In genomic region chr5:95985249-95985648, GRCh38 we compare ENCODE assay signal across 15 cellular contexts. TPM values are rescaled to one million over a fixed set of nuclear protein-coding genes. Genes with fewer than 3 reads are reported as not detected.
DNase-seq lines count a peak whose midpoint lies in the region; ATAC-seq, FAIRE-seq and TF ChIP-seq lines count a peak whose summit lies in the region.
"Had no signal": no experiment of that assay in that cellular context is flagged by ENCODE, and none has a peak within 500 bp of the region (broad histone marks: within the 10 kb centered on the region; RNA-seq: fewer than 3 reads in every experiment).

No MANE protein-coding gene starts in this region.

- no peaks in the 10 kb centered on the region for H3K4me1 ChIP-seq in GM23338 (ENCODE audit: insufficient read depth)
- H3K4me1 ChIP-seq in body of pancreas: peaks cover 50% of the 10 kb centered on the region
- H3K4me1 ChIP-seq in HepG2 (ENCODE audit: insufficient read depth, low read length): peaks cover 75% of the 10 kb centered on the region
- peaks cover 19 to 44% of the 10 kb centered on the region in 2 donors for H3K4me1 ChIP-seq in thoracic aorta (ENCODE audit: control insufficient read depth in 1 of 2, low read depth in 2 of 2)
- H3K4me1 ChIP-seq in colonic mucosa: no peaks in the 10 kb centered on the region

- no peak for FAIRE-seq in HepG2 (lab: Jason Lieb, UNC)
- no peak for FAIRE-seq in HTR-8/SVneo (lab: Jason Lieb, UNC)

- H3K9me2 ChIP-seq in GM23338 (ENCODE audit: insufficient read depth): no peaks in the 10 kb centered on the region

- no peaks in the 10 kb centered on the region for H3K36me3 ChIP-seq in GM23338 (ENCODE audit: insufficient read depth)
- H3K36me3 ChIP-seq in body of pancreas (replicated peaks in 1 of 2; ENCODE audit: insufficient read depth in 1 of 2, low read depth in 2 of 2): no peaks in the 10 kb centered on the region
- H3K36me3 ChIP-seq in HepG2 (replicated peaks in 1 of 2; ENCODE audit: control insufficient read depth in 1 of 2, insufficient read depth in 2 of 2, low read length in 2 of 2): no peaks in the 10 kb centered on the region
- H3K36me3 ChIP-seq in thoracic aorta: no peaks in the 10 kb centered on the region
- no peaks in the 10 kb centered on the region for H3K36me3 ChIP-seq in colonic mucosa
- H3K36me3 ChIP-seq: BE2C had no signal

- BruUV-seq in HepG2 (replicated peaks; lab: Mats Ljungman, UMichigan): no TSS peak

- H3K27me3 ChIP-seq in GM23338 (ENCODE audit: insufficient read depth) (no peaks in the 10 kb centered on the region), body of pancreas (no peaks in the 10 kb centered on the region), HepG2 (ENCODE audit: control insufficient read depth in 1 of 2, insufficient read depth in 2 of 2, low read length in 2 of 2) (no peaks in the 10 kb centered on the region), thoracic aorta (replicated peaks; ENCODE audit: insufficient read depth) (no peaks in the 10 kb centered on the region), colonic mucosa (no peaks in the 10 kb centered on the region)
- H3K27me3 ChIP-seq: BE2C had no signal

- H3K4me3 Mint-ChIP-seq in GM23338: no peak overlapping the region
- H3K4me3 Mint-ChIP-seq: CD8-positive, alpha-beta T cell had no signal

- H3K9me3 Mint-ChIP-seq in GM23338: no peaks in the 10 kb centered on the region
- H3K9me3 Mint-ChIP-seq: CD8-positive, alpha-beta T cell had no signal

- no peaks in the 10 kb centered on the region for H3K27me3 Mint-ChIP-seq in GM23338 (ENCODE audit: insufficient read depth, low read depth, poor library complexity)

- intact Hi-C loops in body of pancreas (cut with DNase I): no loop called here
- intact Hi-C loops in HepG2 (cut with micrococcal nuclease; ENCODE audit: unreplicated experiment): no loop called here
- intact Hi-C loops in colonic mucosa (cut with DNase I): no loop called here

- H3K4me2 ChIP-seq in GM23338: no peak overlapping the region
- peak overlapping the region; percentile 21; the same call in 1 of the 2 replicates for H3K4me2 ChIP-seq in HepG2 (ENCODE audit: low read depth, low read length)

- ATAC-seq in GM23338 (no peak), body of pancreas (no peak), HepG2 (no peak), thoracic aorta (ENCODE audit: insufficient number of reproducible peaks, low FRiP score, low read depth) (no peak)
- ATAC-seq: CD8-positive, alpha-beta T cell had no signal

- H3K27ac Mint-ChIP-seq in GM23338: no peak overlapping the region
- H3K27ac Mint-ChIP-seq: CD8-positive, alpha-beta T cell had no signal

- TF ChIP-seq POLR2A in body of pancreas (IDR thresholded peaks at IDR 0.05): no peak
- no peak for TF ChIP-seq POLR2A in HepG2 (IDR thresholded peaks at IDR 0.05; ENCODE audit: insufficient read depth in 1 of 2, low read depth in 2 of 2, low read length in 2 of 2)

- no peaks in the 10 kb centered on the region for H3F3A ChIP-seq in GM23338 (replicated peaks; ENCODE audit: low read depth)

- H3K79me2 ChIP-seq in GM23338 (replicated peaks; ENCODE audit: insufficient read depth): no peaks in the 10 kb centered on the region
- peaks cover 13% of the 10 kb centered on the region for H3K79me2 ChIP-seq in HepG2 (ENCODE audit: insufficient read depth, low read length)

- no peaks in the 10 kb centered on the region for H4K20me1 ChIP-seq in GM23338 (replicated peaks; ENCODE audit: insufficient read depth)
- H4K20me1 ChIP-seq in HepG2 (ENCODE audit: insufficient read depth, low read length): no peaks in the 10 kb centered on the region

- TF ChIP-seq EP300 in HepG2 (IDR thresholded peaks at IDR 0.05; ENCODE audit: low read depth in 2 of 2, low read length in 2 of 2): no peak
- TF ChIP-seq EP300 in HepG2 (CRISPR knock-in tag; IDR thresholded peaks at IDR 0.05; ENCODE audit: borderline replicate concordance): no peak

- peaks cover 2% of the 10 kb centered on the region; the same call in 1 of the 3 replicates for H3K4me1 Mint-ChIP-seq in GM23338

- no peak; the same call in 1 of the 2 replicates for TF ChIP-seq RAD21 in HepG2 (CRISPR knock-in tag; IDR thresholded peaks at IDR 0.05)

- H3K27ac ChIP-seq in GM23338 (ENCODE audit: low read depth) (no peak overlapping the region), body of pancreas (no peak overlapping the region), HepG2 (ENCODE audit: extremely low read length, insufficient read depth, low read length) (peak overlapping the region; percentile 91), thoracic aorta (peak overlapping the region; percentile 69 to 82), colonic mucosa (no peak overlapping the region)

- H3K4me3 ChIP-seq in GM23338 (no peak overlapping the region), body of pancreas (no peak overlapping the region), HepG2 (replicated peaks in 1 of 3; ENCODE audit: insufficient read depth in 1 of 3, low read depth in 2 of 3, low read length in 3 of 3) (no peak overlapping the region), thoracic aorta (peak overlapping the region; percentile 14), colonic mucosa (no peak overlapping the region)

- H3K36me3 Mint-ChIP-seq in GM23338 (ENCODE audit: low read depth): no peaks in the 10 kb centered on the region
- H3K36me3 Mint-ChIP-seq: CD8-positive, alpha-beta T cell had no signal

- DNase-seq in GM23338 (ENCODE audit: low spot score) (peak; percentile 16), body of pancreas (no peak), HepG2 (ENCODE audit: low spot score) (no peak), thoracic aorta (ENCODE audit: low spot score) (no peak), HTR-8/SVneo (ENCODE audit: insufficient read length, low spot score) (no peak), colonic mucosa (no peak)
- DNase-seq in activated CD4-positive, CD25-positive, alpha-beta regulatory T cell treated with anti-CD3 and anti-CD28 coated beads, Interleukin-2, amount 50 U/mL, for 72 hours: no peak
- DNase-seq: BE2C; CD8-positive, alpha-beta T cell; GM23248; Karpas-422; NCI-H1105 treated with DMSO at 0.1 percent for 48 hours; NCI-H187 treated with DMSO at 0.1 percent for 48 hours; NCI-H2171; SIG-M5 had no signal

- H2AFZ ChIP-seq in GM23338: no peak overlapping the region
- no peak overlapping the region for H2AFZ ChIP-seq in HepG2 (ENCODE audit: low read length)

- 35 to 43% methylated on average over 1 of the region's 1 CpG for WGBS in body of pancreas, 2 donors
- WGBS in HepG2 (ENCODE audit: low lambda C conversion rate): 65% methylated on average over 1 of the region's 1 CpG

- peak overlapping the region; percentile 52 for H3K9ac ChIP-seq in HepG2 (ENCODE audit: insufficient read depth, low read depth, low read length)
- H3K9ac ChIP-seq in colonic mucosa (ENCODE audit: low read depth in 2 of 2, low read length in 2 of 2): no peak overlapping the region
- H3K9ac ChIP-seq: GM23248 had no signal

- in situ Hi-C loops in HepG2 (cut with HindIII; ENCODE audit: extremely low pct_ligation_motif_present, low pct_unique_long_range_greater_than_20kb): no loop called here

- CTCF ChIA-PET in HepG2 (lab: Yijun Ruan, JAX; ENCODE audit: low intra/inter-chr PET ratio, low total read pairs): no interaction called here

- POLR2A ChIA-PET in HepG2 (lab: Yijun Ruan, JAX): interaction anchor here (1.2 to 6.2 kb wide), 7 partner anchors 12 to 133 kb away, joined by 3 to 125 read pairs (median 13); partner anchors contain the start of gene ELL2

- TF ChIP-seq CTCF in GM23338 (conservative IDR thresholded peaks at IDR 0.05; ENCODE audit: low read depth in 2 of 2) (0 out of 4 replicates have a peak, but pooled peaks of 1 of the 2 experiments have one; percentile 12), body of pancreas (IDR thresholded peaks at IDR 0.05) (peak in 4 of 7 experiments; percentile 25 to 31 (median 29)), HepG2 (CRISPR knock-in tag; IDR thresholded peaks at IDR 0.05) (no peak), thoracic aorta (IDR thresholded peaks at IDR 0.05) (peak; percentile 11), colonic mucosa (IDR thresholded peaks at IDR 0.05) (no peak)

- H3K9me3 ChIP-seq in body of pancreas: no peaks in the 10 kb centered on the region
- H3K9me3 ChIP-seq in HepG2 (ENCODE audit: low read length): no peaks in the 10 kb centered on the region
- H3K9me3 ChIP-seq in thoracic aorta: no peaks in the 10 kb centered on the region
- H3K9me3 ChIP-seq in colonic mucosa: no peaks in the 10 kb centered on the region
- H3K9me3 ChIP-seq: BE2C had no signal

TF ChIP-seq in HepG2, 621 proteins besides CTCF, POLR2A, EP300 and RAD21 (continues in another document):
- peak; percentile 72; the same call in 1 of the 2 replicates for TF ChIP-seq MAFF (IDR thresholded peaks at IDR 0.05; ENCODE audit: low read depth, low read length)
- TF ChIP-seq MAFK (conservative IDR thresholded peaks at IDR 0.05 in 1 of 2, IDR thresholded peaks at IDR 0.05 in 1 of 2; ENCODE audit: low read length in 2 of 2): peak; percentile 58 to 78
- TF ChIP-seq CCAR2 (optimal IDR thresholded peaks at IDR 0.05; ENCODE audit: low read depth, low read length): no peak

RNA-seq across cellular contexts. Expression of gene ELL2, which starts 23.6 kb away (rescaled TPM):
- total RNA-seq in GM23338 (2014; rRNA removed; shearing (Covaris generic)): 17.7 and 32.6 TPM in 2 replicates
- 5.8 and 7.4 TPM in 2 replicates for polyA plus RNA-seq in GM23338 (2016; fragmentation: Nextera tagmentation; extraction: Ambion mirVana)
- total RNA-seq in body of pancreas: 100 to 1,000 TPM; 100 to 104 TPM
- total RNA-seq in HepG2 (2016; rRNA removed; fragmentation: Illumina TruSeq; extraction: Trizol): 64.5 and 78.9 TPM in 2 replicates
- 19.2 and 20.4 TPM in 2 replicates for total RNA-seq in HepG2 (2016; cell fraction: cytosol; rRNA removed; fragmentation: Illumina TruSeq; extraction: Trizol; ENCODE audit: low read depth)
- total RNA-seq in HepG2 (2016; cell fraction: insoluble cytoplasmic fraction; rRNA removed; fragmentation: Illumina TruSeq; extraction: Trizol): 69.3 and 74.8 TPM in 2 replicates
- 73.2 and 75.4 TPM in 2 replicates for total RNA-seq in HepG2 (2016; cell fraction: membrane; rRNA removed; fragmentation: Illumina TruSeq; extraction: Trizol)
- total RNA-seq in HepG2 (2016; cell fraction: nucleus; rRNA removed; fragmentation: Illumina TruSeq; extraction: Trizol): 121 and 123 TPM in 2 replicates
- polyA plus RNA-seq in HepG2 (2011; rRNA removed): 75.7 and 97.1 TPM in 2 replicates
- polyA plus RNA-seq in HepG2 (2011; cell fraction: cytosol; rRNA removed): 40.8 and 54.3 TPM in 2 replicates
- 68.9 and 74.9 TPM in 2 replicates for polyA plus RNA-seq in HepG2 (2011; cell fraction: nucleus; rRNA removed)
- polyA plus RNA-seq in HepG2 (2012): 87.7 and 101 TPM in 2 replicates
- 13.4 and 15.1 TPM in 2 replicates for polyA plus RNA-seq in HepG2 (2016; cell fraction: cytosol; fragmentation: Illumina TruSeq; extraction: Trizol; ENCODE audit: low read depth)
- polyA plus RNA-seq in HepG2 (2016; cell fraction: insoluble cytoplasmic fraction; fragmentation: Illumina TruSeq; extraction: Trizol; ENCODE audit: low read depth): 81.1 and 83.2 TPM in 2 replicates
- 49.0 and 50.1 TPM in 2 replicates for polyA plus RNA-seq in HepG2 (2016; cell fraction: membrane; fragmentation: Illumina TruSeq; extraction: Trizol; ENCODE audit: low read depth)
- 115 and 124 TPM in 2 replicates for polyA plus RNA-seq in HepG2 (2016; cell fraction: nucleus; fragmentation: Illumina TruSeq; extraction: Trizol; ENCODE audit: insufficient read depth, low read depth)
- 37.6 and 93.4 TPM in 2 replicates for polyA minus RNA-seq in HepG2 (2011; rRNA and poly(A)+ RNA removed; ENCODE audit: low replicate concordance)
- polyA minus RNA-seq in HepG2 (2011; cell fraction: cytosol; rRNA and poly(A)+ RNA removed): 82.9 and 96.7 TPM in 2 replicates
- 685 and 799 TPM in 2 replicates for polyA minus RNA-seq in HepG2 (2011; cell fraction: nucleus; rRNA and poly(A)+ RNA removed)
- 100 to 1,000 TPM in 1 of 2 donors, 10 to 100 TPM in 1; 83.9 to 248 TPM for total RNA-seq in thoracic aorta
- 10 to 100 TPM; 26.9 to 38.2 TPM for total RNA-seq in colonic mucosa

Comparison
In these comparisons a context has a peak if more than half of its experiments do, and no peak if none do; other contexts are left out.
1. H3K27ac ChIP-seq: peak in HepG2 (single experiment) and thoracic aorta (2 of 2); none in GM23338 (single experiment), body of pancreas (0 of 4) and colonic mucosa (single experiment).
2. CTCF ChIP-seq: peak in body of pancreas (4 of 7) and thoracic aorta (single experiment); none in HepG2 (single experiment) and colonic mucosa (single experiment).